ENCODE assay signal across 21 cellular contexts in genomic region chr5:67297802-67298532, GRCh38.
DNase-seq lines count a peak whose midpoint lies in the region; FAIRE-seq and TF ChIP-seq lines count a peak whose summit lies in the region.
"Had no signal": no experiment of that assay in that cellular context is flagged by ENCODE, and none has a peak within 500 bp of the region (broad histone marks: within the 10 kb centered on the region; RNA-seq: fewer than 3 reads in every experiment).

No MANE protein-coding gene starts in this region.

- TF ChIP-seq CTCF in HEK293 (tag by site-specific recombination; IDR thresholded peaks at IDR 0.05) (no peak), mammary epithelial cell (conservative IDR thresholded peaks at IDR 0.05 in 1 of 2, IDR thresholded peaks at IDR 0.05 in 1 of 2; ENCODE audit: extremely low read depth in 1 of 2, insufficient read depth in 1 of 2, low read depth in 1 of 2, low read length in 2 of 2) (no peak), right atrium auricular region (IDR thresholded peaks at IDR 0.05) (no peak)

- peak overlapping the region; percentile 25 to 66 for H3K18ac ChIP-seq in mesenchymal stem cell (ENCODE audit: low read depth in 1 of 2, low read length in 2 of 2)

- H3K9ac ChIP-seq in mammary epithelial cell (ENCODE audit: insufficient read depth, low read length) = no peak overlapping the region
- H3K9ac ChIP-seq in mesenchymal stem cell (ENCODE audit: low read length) = no peak overlapping the region

- H3K27me3 ChIP-seq in mammary epithelial cell (ENCODE audit: insufficient read depth, low read length) (no peaks in the 10 kb centered on the region), mesenchymal stem cell (ENCODE audit: control insufficient read depth in 1 of 2, insufficient read depth in 1 of 2, low read length in 2 of 2) (no peaks in the 10 kb centered on the region), right atrium auricular region (no peaks in the 10 kb centered on the region)
- H3K27me3 ChIP-seq: BE2C had no signal

- H3K36me3 ChIP-seq in HEK293 (ENCODE audit: control insufficient read depth in 2 of 2, insufficient read depth in 1 of 2, low read length in 2 of 2) (no peaks in the 10 kb centered on the region), mammary epithelial cell (ENCODE audit: insufficient read depth, low read length) (no peaks in the 10 kb centered on the region), mesenchymal stem cell (ENCODE audit: control insufficient read depth in 1 of 2, insufficient read depth in 2 of 2, low read depth in 1 of 2, low read length in 2 of 2) (no peaks in the 10 kb centered on the region), right atrium auricular region (no peaks in the 10 kb centered on the region)
- H3K36me3 ChIP-seq: BE2C had no signal

- intact Hi-C loops in mammary epithelial cell (cut with micrococcal nuclease) = no loop called here

- in situ Hi-C loops in mammary epithelial cell (cut with MboI; ENCODE audit: low sequenced_read_pairs in 2 of 2) = no loop called here

- H2BK5ac ChIP-seq in mesenchymal stem cell (ENCODE audit: low read depth, low read length, poor library complexity, severe bottlenecking) = no peak overlapping the region

- DNase-seq in mammary epithelial cell (no peak), mesenchymal stem cell (no peak), NCI-H524 (lab: John Stamatoyannopoulos, UW) (no peak), right atrium auricular region (ENCODE audit: low spot score) (no peak), HTR-8/SVneo (ENCODE audit: insufficient read length, low spot score) (no peak)
- DNase-seq: ACHN; C1 segment of cervical spinal cord; CD4-positive, CD25-positive, alpha-beta regulatory T cell; CD8-positive, alpha-beta memory T cell; COR-L47; GDM1; HCEC 1CT; HFFc6 had no signal

- WGBS in mammary epithelial cell (ENCODE audit: low coverage, missing lambda C conversion rate) = 98% methylated on average over 5 of the region's 5 CpGs
- WGBS in mesenchymal stem cell = 96% methylated on average over 5 of the region's 5 CpGs

- H3K4me1 ChIP-seq in HEK293 (ENCODE audit: control insufficient read depth, insufficient read depth, low read length) = no peaks in the 10 kb centered on the region
- peaks cover 30% of the 10 kb centered on the region for H3K4me1 ChIP-seq in mammary epithelial cell (ENCODE audit: insufficient read depth, low read length)
- peaks cover 3% of the 10 kb centered on the region for H3K4me1 ChIP-seq in mesenchymal stem cell (ENCODE audit: control insufficient read depth, insufficient read depth, low read depth, low read length)
- H3K4me1 ChIP-seq in right atrium auricular region = peaks cover 0 to 8% of the 10 kb centered on the region in 2 donors

- H3K4me2 ChIP-seq in mammary epithelial cell (ENCODE audit: insufficient read depth, low read depth, low read length) (no peak overlapping the region), mesenchymal stem cell (ENCODE audit: low read length, poor library complexity, severe bottlenecking) (no peak overlapping the region)
- H3K4me2 ChIP-seq: GM23338 had no signal

- no peaks in the 10 kb centered on the region for H3K79me1 ChIP-seq in mesenchymal stem cell (replicated peaks; ENCODE audit: low read length, poor library complexity, severe bottlenecking)

- H4K20me1 ChIP-seq in mammary epithelial cell (ENCODE audit: insufficient read depth, low read length) = no peaks in the 10 kb centered on the region

- H4K91ac ChIP-seq in mesenchymal stem cell (ENCODE audit: low read length) = no peak overlapping the region

- no peak overlapping the region for H3K23ac ChIP-seq in mesenchymal stem cell (ENCODE audit: low read length in 2 of 2)

- dilution Hi-C loops in mammary epithelial cell (cut with HindIII; ENCODE audit: low sequenced_read_pairs) = no loop called here

- no peaks in the 10 kb centered on the region for H3K79me2 ChIP-seq in mammary epithelial cell (ENCODE audit: insufficient read depth, low read length)

- H2AFZ ChIP-seq in mammary epithelial cell (ENCODE audit: low read depth, low read length) (peak overlapping the region; percentile 30), mesenchymal stem cell (ENCODE audit: low read depth, low read length) (no peak overlapping the region)
- H2AFZ ChIP-seq: GM23338 had no signal

- H3K27ac ChIP-seq in HEK293 (ENCODE audit: extremely low read depth, low read depth, low read length) = no peak overlapping the region
- no peak overlapping the region for H3K27ac ChIP-seq in mammary epithelial cell (ENCODE audit: insufficient read depth, low read depth, low read length)
- no peak overlapping the region for H3K27ac ChIP-seq in mesenchymal stem cell (ENCODE audit: low read length, poor library complexity, severe bottlenecking)
- H3K27ac ChIP-seq in right atrium auricular region = no peak overlapping the region
- H3K27ac ChIP-seq: HL-60 had no signal

- peak overlapping the region in 1 of 2 experiments; percentile 26 for H3K4ac ChIP-seq in mesenchymal stem cell (ENCODE audit: low read depth in 1 of 2, low read length in 2 of 2)

- H3K9me3 ChIP-seq in HEK293 (ENCODE audit: control insufficient read depth, insufficient read depth, low read depth, low read length) (no peaks in the 10 kb centered on the region), mammary epithelial cell (replicated peaks; ENCODE audit: insufficient read depth, low read length) (no peaks in the 10 kb centered on the region), mesenchymal stem cell (ENCODE audit: control insufficient read depth, low read length) (no peaks in the 10 kb centered on the region), right atrium auricular region (no peaks in the 10 kb centered on the region)
- H3K9me3 ChIP-seq: BE2C had no signal

- no TSS peak for BruUV-seq in mammary epithelial cell (replicated peaks; lab: Mats Ljungman, UMichigan)

- no peak overlapping the region for H2AK5ac ChIP-seq in mesenchymal stem cell (ENCODE audit: low read length, severe bottlenecking)

- H3K14ac ChIP-seq in mesenchymal stem cell (ENCODE audit: low read length in 2 of 2) = no peak overlapping the region

- no peak overlapping the region for H3K4me3 ChIP-seq in HEK293 (ENCODE audit: low read depth, low read length)
- H3K4me3 ChIP-seq in mammary epithelial cell (replicated peaks in 1 of 3; ENCODE audit: insufficient read depth in 1 of 3, low read depth in 2 of 3, low read length in 3 of 3) = no peak overlapping the region
- H3K4me3 ChIP-seq in mesenchymal stem cell (ENCODE audit: insufficient read depth in 1 of 2, low read depth in 1 of 2, low read length in 2 of 2) = no peak overlapping the region
- no peak overlapping the region for H3K4me3 ChIP-seq in right atrium auricular region
- H3K4me3 ChIP-seq: GM23338 had no signal

- H2BK12ac ChIP-seq in mesenchymal stem cell (ENCODE audit: low read length in 2 of 2) = peak overlapping the region; percentile 22 to 78

- H4K8ac ChIP-seq in mesenchymal stem cell (ENCODE audit: low read length) = no peak overlapping the region

- H2BK15ac ChIP-seq in mesenchymal stem cell (ENCODE audit: low read depth, poor library complexity, severe bottlenecking) = no peak overlapping the region

- H2BK120ac ChIP-seq in mesenchymal stem cell (ENCODE audit: low read depth, low read length) = no peak overlapping the region

- POLR2A ChIA-PET in HEK293 (lab: Yijun Ruan, JAX) = no interaction called here

- CTCF ChIA-PET in HEK293 (lab: Yijun Ruan, JAX) (interaction anchor here (0.7 kb wide), 1 partner anchor 16 kb away, joined by 3 read pairs; no protein-coding TSS in a partner anchor), mammary epithelial cell (lab: Charles Lee; ENCODE audit: low non-redundant PET) (no interaction called here)

- no peak for FAIRE-seq in HTR-8/SVneo (lab: Jason Lieb, UNC)
- FAIRE-seq: A204.1, D721Med, GM18507, H54 had no signal

TF ChIP-seq in HEK293, 187 proteins besides CTCF, POLR2A, EP300 and RAD21:
- TF ChIP-seq ZNF530 (tag by site-specific recombination; IDR thresholded peaks at IDR 0.05; ENCODE audit: low read depth) = no peak
- no peak for TF ChIP-seq ZNF114 (tag by site-specific recombination; IDR thresholded peaks at IDR 0.05)
- peak; percentile 77 for TF ChIP-seq SCRT2 (tag by site-specific recombination; IDR thresholded peaks at IDR 0.05)
- peak; percentile 62; the same call in 1 of the 2 replicates for TF ChIP-seq SCRT1 (tag by site-specific recombination; IDR thresholded peaks at IDR 0.05; ENCODE audit: borderline replicate concordance)
- TF ChIP-seq ZNF707 (tag by site-specific recombination; IDR thresholded peaks at IDR 0.05) = no peak
- no peak for TF ChIP-seq IKZF3 (tag by site-specific recombination; IDR thresholded peaks at IDR 0.05)
- TF ChIP-seq ZNF398 (tag by site-specific recombination; IDR thresholded peaks at IDR 0.05) = no peak
